ENCODE assay signal across 1 cellular context in genomic region chr17:1716076-1716911, GRCh38.
TF ChIP-seq lines count a peak whose summit lies in the region.

No MANE protein-coding gene starts in this region.

TF ChIP-seq in HepG2, 621 proteins besides CTCF, POLR2A, EP300 and RAD21 (continued from another document and continues in another):
- TF ChIP-seq THAP7 (CRISPR knock-in tag; IDR thresholded peaks at IDR 0.05) (no peak), RBFOX2 (IDR thresholded peaks at IDR 0.05; ENCODE audit: low read depth, low read length) (peak; percentile 95), ZSCAN12 (CRISPR knock-in tag; IDR thresholded peaks at IDR 0.05) (0 out of 2 replicates have a peak, but pooled peaks have one; percentile 43), ZNF121 (CRISPR knock-in tag; IDR thresholded peaks at IDR 0.05) (no peak), ELF4 (CRISPR knock-in tag; IDR thresholded peaks at IDR 0.05; ENCODE audit: borderline replicate concordance) (no peak), RXRA (CRISPR knock-in tag; IDR thresholded peaks at IDR 0.05) (peak; percentile 39), AHR (CRISPR knock-in tag; IDR thresholded peaks at IDR 0.05) (peak; percentile 72; the same call in 1 of the 2 replicates), BRCA1 (CRISPR knock-in tag; IDR thresholded peaks at IDR 0.05) (0 out of 2 replicates have a peak, but pooled peaks have one; percentile 18), ZNF230 (CRISPR knock-in tag; IDR thresholded peaks at IDR 0.05) (no peak; the same call in 1 of the 2 replicates), ZNF549 (CRISPR knock-in tag; IDR thresholded peaks at IDR 0.05) (no peak), MYNN (CRISPR knock-in tag; IDR thresholded peaks at IDR 0.05; ENCODE audit: low read depth) (no peak), RFX1 (IDR thresholded peaks at IDR 0.05) (no peak), ZNF709 (CRISPR knock-in tag; IDR thresholded peaks at IDR 0.05) (0 out of 2 replicates have a peak, but pooled peaks have one; percentile 12), POLR2G (IDR thresholded peaks at IDR 0.05; ENCODE audit: low read depth, low read length) (peak; percentile 87), RNF2 (conservative IDR thresholded peaks at IDR 0.05; ENCODE audit: low read depth) (no peak), ZNF512B (CRISPR knock-in tag; IDR thresholded peaks at IDR 0.05; ENCODE audit: borderline replicate concordance) (no peak), MIER3 (CRISPR knock-in tag; IDR thresholded peaks at IDR 0.05; ENCODE audit: borderline replicate concordance) (peak; percentile 25; the same call in 1 of the 2 replicates), HNRNPH1 (optimal IDR thresholded peaks at IDR 0.05; ENCODE audit: low read depth, low read length) (no peak), ZSCAN20 (CRISPR knock-in tag; IDR thresholded peaks at IDR 0.05; ENCODE audit: borderline replicate concordance) (no peak), PHB2 (IDR thresholded peaks at IDR 0.05; ENCODE audit: partially characterized antibody) (no peak), SSRP1 (CRISPR knock-in tag; IDR thresholded peaks at IDR 0.05) (no peak), AKAP8 (CRISPR knock-in tag; IDR thresholded peaks at IDR 0.05) (no peak), NCOA5 (CRISPR knock-in tag; IDR thresholded peaks at IDR 0.05) (no peak), FOSL1 (CRISPR knock-in tag; IDR thresholded peaks at IDR 0.05; ENCODE audit: borderline replicate concordance) (0 out of 2 replicates have a peak, but pooled peaks have one; percentile 28), PHF20 (CRISPR knock-in tag; IDR thresholded peaks at IDR 0.05) (peak; percentile 36; the same call in 1 of the 2 replicates), ZNF343 (CRISPR knock-in tag; IDR thresholded peaks at IDR 0.05) (0 out of 2 replicates have a peak, but pooled peaks have one; percentile 20), NFE2 (CRISPR knock-in tag; IDR thresholded peaks at IDR 0.05) (peak; percentile 85), HDAC2 (CRISPR knock-in tag; IDR thresholded peaks at IDR 0.05) (peak; percentile 50; the same call in 1 of the 2 replicates), CEBPB (IDR thresholded peaks at IDR 0.05; ENCODE audit: borderline replicate concordance, low read depth, low read length) (no peak), HNF4G (IDR thresholded peaks at IDR 0.05; ENCODE audit: borderline replicate concordance, low read depth, low read length) (no peak; the same call in 1 of the 2 replicates), HNF4G (CRISPR knock-in tag; IDR thresholded peaks at IDR 0.05; ENCODE audit: borderline replicate concordance, low read depth) (no peak; the same call in 1 of the 2 replicates), MEIS1 (CRISPR knock-in tag; IDR thresholded peaks at IDR 0.05; ENCODE audit: borderline replicate concordance) (no peak; the same call in 1 of the 2 replicates), ZNF724P (CRISPR knock-in tag; IDR thresholded peaks at IDR 0.05; ENCODE audit: borderline replicate concordance) (no peak; the same call in 1 of the 2 replicates), SNAPC4 (CRISPR knock-in tag; IDR thresholded peaks at IDR 0.05) (no peak), NR2F6 (IDR thresholded peaks at IDR 0.05) (no peak), NR2F6 (CRISPR knock-in tag; IDR thresholded peaks at IDR 0.05) (peak; percentile 7; the same call in 1 of the 2 replicates), KDM6A (CRISPR knock-in tag; IDR thresholded peaks at IDR 0.05; ENCODE audit: low read depth) (no peak)
- TF ChIP-seq, protein P1, sequence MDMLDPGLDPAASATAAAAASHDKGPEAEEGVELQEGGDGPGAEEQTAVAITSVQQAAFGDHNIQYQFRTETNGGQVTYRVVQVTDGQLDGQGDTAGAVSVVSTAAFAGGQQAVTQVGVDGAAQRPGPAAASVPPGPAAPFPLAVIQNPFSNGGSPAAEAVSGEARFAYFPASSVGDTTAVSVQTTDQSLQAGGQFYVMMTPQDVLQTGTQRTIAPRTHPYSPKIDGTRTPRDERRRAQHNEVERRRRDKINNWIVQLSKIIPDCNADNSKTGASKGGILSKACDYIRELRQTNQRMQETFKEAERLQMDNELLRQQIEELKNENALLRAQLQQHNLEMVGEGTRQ (IDR thresholded peaks at IDR 0.05; ENCODE audit: low read depth, low read length), result peak; percentile 49; the same call in 1 of the 2 replicates
- TF ChIP-seq, protein P1 (CRISPR knock-in tag; IDR thresholded peaks at IDR 0.05; ENCODE audit: borderline replicate concordance), result peak; percentile 67; the same call in 1 of the 2 replicates
- TF ChIP-seq, protein P2, sequence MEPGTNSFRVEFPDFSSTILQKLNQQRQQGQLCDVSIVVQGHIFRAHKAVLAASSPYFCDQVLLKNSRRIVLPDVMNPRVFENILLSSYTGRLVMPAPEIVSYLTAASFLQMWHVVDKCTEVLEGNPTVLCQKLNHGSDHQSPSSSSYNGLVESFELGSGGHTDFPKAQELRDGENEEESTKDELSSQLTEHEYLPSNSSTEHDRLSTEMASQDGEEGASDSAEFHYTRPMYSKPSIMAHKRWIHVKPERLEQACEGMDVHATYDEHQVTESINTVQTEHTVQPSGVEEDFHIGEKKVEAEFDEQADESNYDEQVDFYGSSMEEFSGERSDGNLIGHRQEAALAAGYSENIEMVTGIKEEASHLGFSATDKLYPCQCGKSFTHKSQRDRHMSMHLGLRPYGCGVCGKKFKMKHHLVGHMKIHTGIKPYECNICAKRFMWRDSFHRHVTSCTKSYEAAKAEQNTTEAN (CRISPR knock-in tag; conservative IDR thresholded peaks at IDR 0.05), result no peak
- TF ChIP-seq, protein P3, sequence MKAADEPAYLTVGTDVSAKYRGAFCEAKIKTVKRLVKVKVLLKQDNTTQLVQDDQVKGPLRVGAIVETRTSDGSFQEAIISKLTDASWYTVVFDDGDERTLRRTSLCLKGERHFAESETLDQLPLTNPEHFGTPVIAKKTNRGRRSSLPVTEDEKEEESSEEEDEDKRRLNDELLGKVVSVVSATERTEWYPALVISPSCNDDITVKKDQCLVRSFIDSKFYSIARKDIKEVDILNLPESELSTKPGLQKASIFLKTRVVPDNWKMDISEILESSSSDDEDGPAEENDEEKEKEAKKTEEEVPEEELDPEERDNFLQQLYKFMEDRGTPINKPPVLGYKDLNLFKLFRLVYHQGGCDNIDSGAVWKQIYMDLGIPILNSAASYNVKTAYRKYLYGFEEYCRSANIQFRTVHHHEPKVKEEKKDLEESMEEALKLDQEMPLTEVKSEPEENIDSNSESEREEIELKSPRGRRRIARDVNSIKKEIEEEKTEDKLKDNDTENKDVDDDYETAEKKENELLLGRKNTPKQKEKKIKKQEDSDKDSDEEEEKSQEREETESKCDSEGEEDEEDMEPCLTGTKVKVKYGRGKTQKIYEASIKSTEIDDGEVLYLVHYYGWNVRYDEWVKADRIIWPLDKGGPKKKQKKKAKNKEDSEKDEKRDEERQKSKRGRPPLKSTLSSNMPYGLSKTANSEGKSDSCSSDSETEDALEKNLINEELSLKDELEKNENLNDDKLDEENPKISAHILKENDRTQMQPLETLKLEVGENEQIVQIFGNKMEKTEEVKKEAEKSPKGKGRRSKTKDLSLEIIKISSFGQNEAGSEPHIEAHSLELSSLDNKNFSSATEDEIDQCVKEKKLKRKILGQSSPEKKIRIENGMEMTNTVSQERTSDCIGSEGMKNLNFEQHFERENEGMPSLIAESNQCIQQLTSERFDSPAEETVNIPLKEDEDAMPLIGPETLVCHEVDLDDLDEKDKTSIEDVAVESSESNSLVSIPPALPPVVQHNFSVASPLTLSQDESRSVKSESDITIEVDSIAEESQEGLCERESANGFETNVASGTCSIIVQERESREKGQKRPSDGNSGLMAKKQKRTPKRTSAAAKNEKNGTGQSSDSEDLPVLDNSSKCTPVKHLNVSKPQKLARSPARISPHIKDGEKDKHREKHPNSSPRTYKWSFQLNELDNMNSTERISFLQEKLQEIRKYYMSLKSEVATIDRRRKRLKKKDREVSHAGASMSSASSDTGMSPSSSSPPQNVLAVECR (CRISPR knock-in tag; IDR thresholded peaks at IDR 0.05; ENCODE audit: borderline replicate concordance), result peak; percentile 95
- TF ChIP-seq, protein P4, sequence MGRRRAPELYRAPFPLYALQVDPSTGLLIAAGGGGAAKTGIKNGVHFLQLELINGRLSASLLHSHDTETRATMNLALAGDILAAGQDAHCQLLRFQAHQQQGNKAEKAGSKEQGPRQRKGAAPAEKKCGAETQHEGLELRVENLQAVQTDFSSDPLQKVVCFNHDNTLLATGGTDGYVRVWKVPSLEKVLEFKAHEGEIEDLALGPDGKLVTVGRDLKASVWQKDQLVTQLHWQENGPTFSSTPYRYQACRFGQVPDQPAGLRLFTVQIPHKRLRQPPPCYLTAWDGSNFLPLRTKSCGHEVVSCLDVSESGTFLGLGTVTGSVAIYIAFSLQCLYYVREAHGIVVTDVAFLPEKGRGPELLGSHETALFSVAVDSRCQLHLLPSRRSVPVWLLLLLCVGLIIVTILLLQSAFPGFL (CRISPR knock-in tag; IDR thresholded peaks at IDR 0.05), result no peak
- TF ChIP-seq, protein P5, sequence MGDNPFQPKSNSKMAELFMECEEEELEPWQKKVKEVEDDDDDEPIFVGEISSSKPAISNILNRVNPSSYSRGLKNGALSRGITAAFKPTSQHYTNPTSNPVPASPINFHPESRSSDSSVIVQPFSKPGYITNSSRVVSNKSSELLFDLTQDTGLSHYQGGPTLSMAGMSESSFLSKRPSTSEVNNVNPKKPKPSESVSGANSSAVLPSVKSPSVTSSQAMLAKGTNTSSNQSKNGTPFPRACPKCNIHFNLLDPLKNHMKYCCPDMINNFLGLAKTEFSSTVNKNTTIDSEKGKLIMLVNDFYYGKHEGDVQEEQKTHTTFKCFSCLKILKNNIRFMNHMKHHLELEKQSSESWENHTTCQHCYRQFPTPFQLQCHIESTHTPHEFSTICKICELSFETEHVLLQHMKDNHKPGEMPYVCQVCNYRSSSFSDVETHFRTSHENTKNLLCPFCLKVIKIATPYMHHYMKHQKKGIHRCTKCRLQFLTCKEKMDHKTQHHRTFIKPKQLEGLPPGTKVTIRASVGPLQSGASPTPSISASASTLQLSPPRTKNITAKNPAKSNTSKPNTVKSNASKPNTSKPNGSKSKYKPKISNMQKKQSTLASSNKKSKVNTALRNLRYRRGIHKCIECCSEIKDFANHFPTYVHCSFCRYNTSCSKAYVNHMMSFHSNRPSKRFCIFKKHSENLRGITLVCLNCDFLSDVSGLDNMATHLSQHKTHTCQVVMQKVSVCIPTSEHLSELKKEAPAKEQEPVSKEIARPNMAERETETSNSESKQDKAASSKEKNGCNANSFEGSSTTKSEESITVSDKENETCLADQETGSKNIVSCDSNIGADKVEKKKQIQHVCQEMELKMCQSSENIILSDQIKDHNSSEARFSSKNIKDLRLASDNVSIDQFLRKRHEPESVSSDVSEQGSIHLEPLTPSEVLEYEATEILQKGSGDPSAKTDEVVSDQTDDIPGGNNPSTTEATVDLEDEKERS (CRISPR knock-in tag; IDR thresholded peaks at IDR 0.05), result no peak
